ENCODE assay signal across 15 cellular contexts in genomic region chrY:13149148-13149547, GRCh38.
DNase-seq lines count a peak whose midpoint lies in the region; ATAC-seq, FAIRE-seq and TF ChIP-seq lines count a peak whose summit lies in the region.
"Had no signal": no experiment of that assay in that cellular context is flagged by ENCODE, and none has a peak within 500 bp of the region (broad histone marks: within the 10 kb centered on the region; RNA-seq: fewer than 3 reads in every experiment).

No MANE protein-coding gene starts in this region.

- H3K27ac ChIP-seq in kidney (ENCODE audit: low read depth in 2 of 2, low read length in 2 of 2): no peak overlapping the region
- H3K27ac ChIP-seq in SK-N-SH (ENCODE audit: low read depth in 2 of 2, low read length in 1 of 2): no peak overlapping the region
- H3K27ac ChIP-seq: ascending aorta, gastroesophageal sphincter, skin epidermis, testis had no signal

- ATAC-seq in WTC11: no peak
- ATAC-seq in GM21529 (IDR thresholded peaks at IDR 0.05; ENCODE audit: unreplicated experiment): no peak
- no peak for ATAC-seq in GM19351 (IDR thresholded peaks at IDR 0.05; ENCODE audit: unreplicated experiment)
- ATAC-seq: gastroesophageal sphincter had no signal

- H3K9ac ChIP-seq in kidney (ENCODE audit: low read length in 2 of 2): no peak overlapping the region
- H3K9ac ChIP-seq in SK-N-SH: no peak overlapping the region

- TF ChIP-seq CTCF in BJ (IDR thresholded peaks at IDR 0.05; ENCODE audit: insufficient read depth, low read depth, low read length) (no peak), WTC11 (IDR thresholded peaks at IDR 0.05) (no peak), kidney (IDR thresholded peaks at IDR 0.05; ENCODE audit: borderline replicate concordance, extremely low read depth, insufficient read depth) (no peak), SK-N-SH (IDR thresholded peaks at IDR 0.05) (no peak)

- DNase-seq in BJ (ENCODE audit: low read depth) (no peak), EL (peak; percentile 5), WTC11 (ENCODE audit: low spot score) (no peak), kidney (no peak), SK-N-SH (no peak), kidney glomerular epithelial cell (lab: John Stamatoyannopoulos, UW) (no peak)
- DNase-seq: islet precursor cell, testis had no signal

- H4K20me1 ChIP-seq in SK-N-SH (ENCODE audit: insufficient read depth): no peaks in the 10 kb centered on the region

- H3K27ac Mint-ChIP-seq in WTC11: peak overlapping the region; percentile 27; the same call in 1 of the 2 replicates
- H3K27ac Mint-ChIP-seq: nephron had no signal

- H3K9me3 Mint-ChIP-seq in WTC11: peaks cover 4% of the 10 kb centered on the region; the same call in 1 of the 2 replicates
- H3K9me3 Mint-ChIP-seq: nephron had no signal

- H3F3A ChIP-seq in SK-N-SH (replicated peaks; ENCODE audit: insufficient read depth): no peaks in the 10 kb centered on the region

- H3K27me3 ChIP-seq in BJ (ENCODE audit: control insufficient read depth, insufficient read depth, low read length) (no peaks in the 10 kb centered on the region), SK-N-SH (ENCODE audit: insufficient read depth) (no peaks in the 10 kb centered on the region)
- H3K27me3 ChIP-seq: ascending aorta, gastroesophageal sphincter, testis had no signal

- FAIRE-seq in kidney (lab: Jason Lieb, UNC): no peak
- FAIRE-seq: D721Med had no signal

- no peaks in the 10 kb centered on the region for H3K36me3 Mint-ChIP-seq in WTC11

- no peak overlapping the region for H3K4me2 ChIP-seq in SK-N-SH

- H3K9me3 ChIP-seq in kidney (ENCODE audit: control insufficient read depth in 1 of 2, low read length in 2 of 2) (no peaks in the 10 kb centered on the region), SK-N-SH (no peaks in the 10 kb centered on the region)
- H3K9me3 ChIP-seq: ascending aorta, gastroesophageal sphincter, testis had no signal

- peaks cover 23% of the 10 kb centered on the region for H3K4me1 Mint-ChIP-seq in WTC11
- H3K4me1 Mint-ChIP-seq: nephron had no signal

- H2AFZ ChIP-seq in SK-N-SH (ENCODE audit: low read depth): no peak overlapping the region

- CTCF ChIA-PET in BJ (lab: Yijun Ruan, JAX): no interaction called here
- CTCF ChIA-PET in WTC11 (lab: Charles Lee): no interaction called here
- CTCF ChIA-PET in SK-N-SH (lab: Yijun Ruan, JAX): no interaction called here

- intact Hi-C loops in kidney (cut with DNase I): no loop called here

- H3K79me2 ChIP-seq in SK-N-SH (ENCODE audit: insufficient read depth): no peaks in the 10 kb centered on the region

- no peak for TF ChIP-seq RAD21 in SK-N-SH (IDR thresholded peaks at IDR 0.05; ENCODE audit: low read length)

- no peaks in the 10 kb centered on the region for H3K27me3 Mint-ChIP-seq in WTC11 (ENCODE audit: low read depth)

- H3K4me1 ChIP-seq in kidney (ENCODE audit: control insufficient read depth in 1 of 2, insufficient read depth in 1 of 2, low read depth in 1 of 2, low read length in 2 of 2) (no peaks in the 10 kb centered on the region), SK-N-SH (ENCODE audit: control insufficient read depth in 1 of 2, insufficient read depth in 2 of 2, low read depth in 1 of 2, low read length in 1 of 2) (no peaks in the 10 kb centered on the region)
- H3K4me1 ChIP-seq: ascending aorta, gastroesophageal sphincter, testis had no signal

- POLR2A ChIA-PET in BJ (lab: Charles Lee): no interaction called here
- POLR2A ChIA-PET in WTC11 (lab: Charles Lee): no interaction called here
- POLR2A ChIA-PET in SK-N-SH (lab: Yijun Ruan, JAX): no interaction called here

- no peak overlapping the region for H3K4me3 Mint-ChIP-seq in WTC11
- H3K4me3 Mint-ChIP-seq: nephron had no signal

- no peak for TF ChIP-seq EP300 in SK-N-SH (IDR thresholded peaks at IDR 0.05; ENCODE audit: borderline replicate concordance in 1 of 2, low read depth in 1 of 2, low read length in 1 of 2)

- H3K36me3 ChIP-seq in BJ (ENCODE audit: control insufficient read depth, insufficient read depth, low read length) (no peaks in the 10 kb centered on the region), kidney (ENCODE audit: control insufficient read depth in 1 of 2, insufficient read depth in 2 of 2, low read length in 2 of 2) (no peaks in the 10 kb centered on the region), SK-N-SH (replicated peaks in 1 of 2; ENCODE audit: control insufficient read depth in 1 of 2, insufficient read depth in 2 of 2, low read length in 1 of 2) (no peaks in the 10 kb centered on the region)
- H3K36me3 ChIP-seq: ascending aorta, gastroesophageal sphincter had no signal

- H3K4me3 ChIP-seq in BJ (ENCODE audit: low read depth, low read length) (peak overlapping the region; percentile 29), kidney (ENCODE audit: low read length in 2 of 2) (peak overlapping the region; percentile 17 to 58), SK-N-SH (ENCODE audit: low read depth in 2 of 2, low read length in 1 of 2) (no peak overlapping the region)
- H3K4me3 ChIP-seq: ascending aorta, testis had no signal

- H3K9me2 ChIP-seq in SK-N-SH: no peaks in the 10 kb centered on the region

TF ChIP-seq in WTC11, 78 proteins besides CTCF, POLR2A, EP300 and RAD21:
- TF ChIP-seq USF1 (CRISPR knock-in tag; IDR thresholded peaks at IDR 0.05) (no peak), FOXP1 (CRISPR knock-in tag; IDR thresholded peaks at IDR 0.05; ENCODE audit: borderline replicate concordance) (no peak), ATF1 (CRISPR knock-in tag; IDR thresholded peaks at IDR 0.05) (no peak), ZNF138 (CRISPR knock-in tag; conservative IDR thresholded peaks at IDR 0.05) (no peak), NR2C2 (CRISPR knock-in tag; IDR thresholded peaks at IDR 0.05) (no peak), NR3C1 (CRISPR knock-in tag; conservative IDR thresholded peaks at IDR 0.05; ENCODE audit: low read depth) (no peak), HMGXB4 (CRISPR knock-in tag; IDR thresholded peaks at IDR 0.05) (no peak)

TF ChIP-seq in SK-N-SH, 30 proteins besides CTCF, POLR2A, EP300 and RAD21 (continues in another document):
- TF ChIP-seq, protein P1, sequence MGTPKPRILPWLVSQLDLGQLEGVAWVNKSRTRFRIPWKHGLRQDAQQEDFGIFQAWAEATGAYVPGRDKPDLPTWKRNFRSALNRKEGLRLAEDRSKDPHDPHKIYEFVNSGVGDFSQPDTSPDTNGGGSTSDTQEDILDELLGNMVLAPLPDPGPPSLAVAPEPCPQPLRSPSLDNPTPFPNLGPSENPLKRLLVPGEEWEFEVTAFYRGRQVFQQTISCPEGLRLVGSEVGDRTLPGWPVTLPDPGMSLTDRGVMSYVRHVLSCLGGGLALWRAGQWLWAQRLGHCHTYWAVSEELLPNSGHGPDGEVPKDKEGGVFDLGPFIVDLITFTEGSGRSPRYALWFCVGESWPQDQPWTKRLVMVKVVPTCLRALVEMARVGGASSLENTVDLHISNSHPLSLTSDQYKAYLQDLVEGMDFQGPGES (IDR thresholded peaks at IDR 0.05; ENCODE audit: low read depth, low read length): no peak
- TF ChIP-seq JUND (IDR thresholded peaks at IDR 0.05) (no peak), MAX (IDR thresholded peaks at IDR 0.05; ENCODE audit: low read depth) (no peak), MEF2A (IDR thresholded peaks at IDR 0.05; ENCODE audit: borderline replicate concordance, low read depth) (no peak), FOSL2 (IDR thresholded peaks at IDR 0.05; ENCODE audit: borderline replicate concordance, low read depth) (no peak), NRF1 (IDR thresholded peaks at IDR 0.05; ENCODE audit: low read depth, low read length) (no peak), RFX5 (IDR thresholded peaks at IDR 0.05; ENCODE audit: low read length) (no peak), USF1 (IDR thresholded peaks at IDR 0.05; ENCODE audit: borderline replicate concordance, low read depth) (no peak), REST (IDR thresholded peaks at IDR 0.05; ENCODE audit: low read depth, low read length) (no peak)

Comparison
In these comparisons a context has a peak if more than half of its experiments do, and no peak if none do; other contexts are left out.
1. H3K4me3 ChIP-seq: peak in BJ (single experiment) and kidney (2 of 2); none in SK-N-SH (0 of 2).